9 cellular contexts compared by ENCODE assay signal in the genomic region with DNA sequence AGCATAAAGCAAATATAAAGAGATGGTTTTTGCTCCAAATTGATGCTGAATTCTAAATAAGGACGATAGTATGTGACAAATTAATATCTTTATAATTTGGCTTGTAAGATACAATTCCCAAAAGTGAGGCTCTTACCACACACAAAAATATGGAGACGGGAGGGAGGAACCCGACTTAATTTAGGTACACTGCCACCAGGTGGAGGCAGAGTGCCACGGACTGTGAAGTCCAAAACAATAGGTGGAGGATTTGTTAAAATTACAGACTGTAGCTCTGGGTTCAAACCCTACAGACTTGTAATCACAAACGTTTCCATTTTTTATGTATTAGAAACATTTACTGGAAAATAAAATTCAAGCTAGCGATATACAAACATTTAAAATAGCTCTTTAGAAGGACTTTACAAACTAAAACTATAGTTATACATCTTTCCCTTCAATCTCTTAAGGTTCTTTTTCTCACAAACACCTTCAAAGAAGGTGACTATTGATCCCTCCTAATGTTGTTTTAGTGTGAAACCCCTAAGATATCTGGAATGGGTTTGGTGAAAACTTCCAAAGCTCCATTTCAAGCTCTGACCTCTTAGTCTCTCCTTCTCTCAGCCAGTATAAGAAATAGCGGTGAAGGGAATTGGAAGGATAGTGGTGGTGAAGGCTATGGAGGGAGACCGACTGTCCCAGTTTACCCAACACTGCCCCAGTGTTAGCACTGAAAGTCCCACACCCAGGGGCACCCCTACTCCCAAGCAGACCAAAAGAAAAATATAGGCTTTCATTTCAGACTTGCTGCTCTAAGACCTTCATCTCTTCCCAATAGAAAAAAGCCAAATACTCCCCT.
A peak's percentile ranks its signal among the peaks of the same experiment; 100 is the strongest.
DNase-seq lines count a peak whose midpoint lies in the region; ATAC-seq and TF ChIP-seq lines count a peak whose summit lies in the region.
"Had no signal": no experiment of that assay in that cellular context is flagged by ENCODE, and none has a peak within 500 bp of the region (broad histone marks: within the 10 kb centered on the region; RNA-seq: fewer than 3 reads in every experiment).

No MANE protein-coding gene starts in this region.

- no peaks in the 10 kb centered on the region for H4K20me1 ChIP-seq in OCI-LY1 (ENCODE audit: insufficient read depth, low read length)

- no peak overlapping the region for H3K9ac ChIP-seq in OCI-LY1 (ENCODE audit: low read length)

- no peak for TF ChIP-seq POLR2A in esophagus muscularis mucosa (IDR thresholded peaks at IDR 0.05; ENCODE audit: low read depth)

- no peaks in the 10 kb centered on the region for H3K9me2 ChIP-seq in OCI-LY1 (ENCODE audit: low read depth, low read length)

- CTCF ChIA-PET in CD8-positive, alpha-beta memory T cell (lab: Charles Lee), result interaction anchor here (0.6 to 2.6 kb wide), 12 partner anchors 10 to 1302 kb away, joined by 3 to 5 read pairs (median 3); a partner anchor contains a TSS

- peak; percentile 93 for TF ChIP-seq CTCF in OCI-LY1 (IDR thresholded peaks at IDR 0.05; ENCODE audit: low read length)
- peak; percentile 68 to 75 (median 71) for TF ChIP-seq CTCF in esophagus muscularis mucosa (IDR thresholded peaks at IDR 0.05)

- no peak overlapping the region for H3K4me3 ChIP-seq in CD8-positive, alpha-beta memory T cell (ENCODE audit: low read length)
- no peak overlapping the region for H3K4me3 ChIP-seq in OCI-LY1 (ENCODE audit: low read depth, low read length, poor library complexity, severe bottlenecking)
- H3K4me3 ChIP-seq in esophagus muscularis mucosa, result no peak overlapping the region
- H3K4me3 ChIP-seq: SK-N-MC had no signal

- no peak overlapping the region for H2AFZ ChIP-seq in OCI-LY1 (ENCODE audit: low read length)

- peaks cover 4 to 15% (median 14%) of the 10 kb centered on the region in 3 donors for H3K4me1 Mint-ChIP-seq in CD8-positive, alpha-beta memory T cell
- H3K4me1 Mint-ChIP-seq in naive thymus-derived CD8-positive, alpha-beta T cell, result peaks cover 8 to 14% (median 10%) of the 10 kb centered on the region in 4 donors
- H3K4me1 Mint-ChIP-seq in stimulated activated naive CD8-positive, alpha-beta T cell treated with anti-CD3 and anti-CD28 coated beads, Interleukin-15, amount 100 ng/mL, for 72 hours, result peaks cover 10% of the 10 kb centered on the region

- no peaks in the 10 kb centered on the region for H3K9me3 ChIP-seq in CD8-positive, alpha-beta memory T cell (ENCODE audit: low read length)
- H3K9me3 ChIP-seq in OCI-LY1 (ENCODE audit: low read length), result no peaks in the 10 kb centered on the region
- H3K9me3 ChIP-seq in esophagus muscularis mucosa, result no peaks in the 10 kb centered on the region

- H3K4me1 ChIP-seq in CD8-positive, alpha-beta memory T cell (ENCODE audit: insufficient read depth, low read length), result peaks cover 4% of the 10 kb centered on the region
- H3K4me1 ChIP-seq in OCI-LY1 (ENCODE audit: insufficient read depth, low read length, severe bottlenecking), result peaks cover 4% of the 10 kb centered on the region
- peaks cover 17 to 27% (median 21%) of the 10 kb centered on the region in 4 donors for H3K4me1 ChIP-seq in esophagus muscularis mucosa

- no peaks in the 10 kb centered on the region for H3K9me3 Mint-ChIP-seq in CD8-positive, alpha-beta memory T cell
- H3K9me3 Mint-ChIP-seq in naive thymus-derived CD8-positive, alpha-beta T cell, result no peaks in the 10 kb centered on the region
- H3K9me3 Mint-ChIP-seq in stimulated activated naive CD8-positive, alpha-beta T cell treated with anti-CD3 and anti-CD28 coated beads, Interleukin-15, amount 100 ng/mL, for 72 hours, result no peaks in the 10 kb centered on the region

- no peak overlapping the region for H3K4me3 Mint-ChIP-seq in CD8-positive, alpha-beta memory T cell
- no peak overlapping the region for H3K4me3 Mint-ChIP-seq in naive thymus-derived CD8-positive, alpha-beta T cell
- no peak overlapping the region for H3K4me3 Mint-ChIP-seq in stimulated activated naive CD8-positive, alpha-beta T cell treated with anti-CD3 and anti-CD28 coated beads, Interleukin-15, amount 100 ng/mL, for 72 hours

- no peaks in the 10 kb centered on the region for H3K79me2 ChIP-seq in OCI-LY1 (ENCODE audit: insufficient read depth, low read length)

- H3K36me3 ChIP-seq in CD8-positive, alpha-beta memory T cell (ENCODE audit: insufficient read depth, low read length), result no peaks in the 10 kb centered on the region
- H3K36me3 ChIP-seq in OCI-LY1 (ENCODE audit: insufficient read depth, low read length) (no peaks in the 10 kb centered on the region), esophagus muscularis mucosa (no peaks in the 10 kb centered on the region)

- no peaks in the 10 kb centered on the region for H3K36me3 Mint-ChIP-seq in CD8-positive, alpha-beta memory T cell
- H3K36me3 Mint-ChIP-seq in naive thymus-derived CD8-positive, alpha-beta T cell, result no peaks in the 10 kb centered on the region

- H3F3A ChIP-seq in OCI-LY1 (ENCODE audit: insufficient read depth, low read length), result no peaks in the 10 kb centered on the region

- H3K27ac Mint-ChIP-seq in CD8-positive, alpha-beta memory T cell, result no peak overlapping the region
- no peak overlapping the region for H3K27ac Mint-ChIP-seq in naive thymus-derived CD8-positive, alpha-beta T cell
- H3K27ac Mint-ChIP-seq in stimulated activated naive CD8-positive, alpha-beta T cell treated with anti-CD3 and anti-CD28 coated beads, Interleukin-15, amount 100 ng/mL, for 72 hours, result no peak overlapping the region

- H3K27me3 ChIP-seq in CD8-positive, alpha-beta memory T cell (ENCODE audit: insufficient read depth, low read length, poor library complexity, severe bottlenecking), result no peaks in the 10 kb centered on the region
- no peaks in the 10 kb centered on the region for H3K27me3 ChIP-seq in OCI-LY1 (ENCODE audit: insufficient read depth, low read length)
- H3K27me3 ChIP-seq in esophagus muscularis mucosa, result no peaks in the 10 kb centered on the region

- H3K4me2 ChIP-seq in OCI-LY1 (ENCODE audit: low read length), result no peak overlapping the region

- intact Hi-C loops in esophagus muscularis mucosa (cut with DNase I), result no loop called here

- no peak for TF ChIP-seq EP300 in esophagus muscularis mucosa (IDR thresholded peaks at IDR 0.05)

- H3K27me3 Mint-ChIP-seq in CD8-positive, alpha-beta memory T cell, result peaks cover 6 to 40% of the 10 kb centered on the region in 2 donors
- peaks cover 0 to 9% (median 7%) of the 10 kb centered on the region in 5 donors for H3K27me3 Mint-ChIP-seq in naive thymus-derived CD8-positive, alpha-beta T cell
- H3K27me3 Mint-ChIP-seq in stimulated activated naive CD8-positive, alpha-beta T cell treated with anti-CD3 and anti-CD28 coated beads, Interleukin-15, amount 100 ng/mL, for 72 hours, result peaks cover 26% of the 10 kb centered on the region

- H3K27ac ChIP-seq in CD8-positive, alpha-beta memory T cell (ENCODE audit: low read depth, low read length), result no peak overlapping the region
- no peak overlapping the region for H3K27ac ChIP-seq in OCI-LY1 (ENCODE audit: low read depth, low read length, poor library complexity, severe bottlenecking)
- H3K27ac ChIP-seq in esophagus muscularis mucosa (replicated peaks in 1 of 4), result no peak overlapping the region
- H3K27ac ChIP-seq: SK-N-MC had no signal

- POLR2A ChIA-PET in CD8-positive, alpha-beta memory T cell (lab: Charles Lee), result no interaction called here
- POLR2A ChIA-PET in naive thymus-derived CD8-positive, alpha-beta T cell (lab: Charles Lee), result interaction anchor here (0.6 kb wide), 1 partner anchor 680 kb away, joined by 4 read pairs; no protein-coding TSS in a partner anchor

- ATAC-seq in naive thymus-derived CD8-positive, alpha-beta T cell, result peak; percentile 56 to 57
- peak; percentile 53 for ATAC-seq in stimulated activated naive CD8-positive, alpha-beta T cell treated with anti-CD3 and anti-CD28 coated beads, Interleukin-15, amount 100 ng/mL, for 72 hours
- no peak for ATAC-seq in HG02759 (IDR thresholded peaks at IDR 0.05; ENCODE audit: unreplicated experiment)

- DNase-seq in CD8-positive, alpha-beta memory T cell, result peak; percentile 26 to 71 (median 47)
- DNase-seq in HUDEP-2 (lab: John Stamatoyannopoulos, UW; ENCODE audit: unreplicated experiment in 76 of 76), result peak in 58 of 76 experiments; percentile 1 to 75 (median 41)
- peak; percentile 57 for DNase-seq in activated T-cell treated with anti-CD3 and anti-CD28 coated beads for 48 hours (ENCODE audit: low read depth)
- DNase-seq in esophagus muscularis mucosa (ENCODE audit: extremely low spot score), result no peak
- DNase-seq in naive thymus-derived CD8-positive, alpha-beta T cell, result peak; percentile 26 to 76 (median 53)
- peak; percentile 58 to 62 for DNase-seq in stimulated activated naive CD8-positive, alpha-beta T cell treated with anti-CD3 and anti-CD28 coated beads, Interleukin-15, amount 100 ng/mL, for 72 hours

- 55% methylated on average over 8 of the region's 8 CpGs for WGBS in esophagus muscularis mucosa
